ENCODE assay signal across 16 cellular contexts in genomic region chr1:161084205-161084988, GRCh38. TPM values are rescaled to one million over a fixed set of nuclear protein-coding genes. Genes with fewer than 3 reads are reported as not detected.
DNase-seq lines count a peak whose midpoint lies in the region; ATAC-seq lines count a peak whose summit lies in the region.
"Had no signal": no experiment of that assay in that cellular context is flagged by ENCODE, and none has a peak within 500 bp of the region (broad histone marks: within the 10 kb centered on the region; RNA-seq: fewer than 3 reads in every experiment).

No MANE protein-coding gene starts in this region.

- H3K27ac ChIP-seq in trophoblast cell (ENCODE audit: low read depth, low read length), result peak overlapping the region; percentile 99
- H3K27ac ChIP-seq in CD4-positive, alpha-beta memory T cell (ENCODE audit: low read depth, low read length), result no peak overlapping the region
- H3K27ac ChIP-seq: BLaER1 had no signal

- DNase-seq in GM03348 (ENCODE audit: low spot score) (peak; percentile 29), fibroblast of peridontal ligament (ENCODE audit: extremely low read depth) (peak; percentile 11), trophoblast cell (peak; percentile 78 to 82)
- no peak for DNase-seq in CD4-positive, alpha-beta memory T cell
- DNase-seq: activated CD8-positive, alpha-beta memory T cell treated with anti-CD3 and anti-CD28 coated beads for 24 hours; activated naive CD4-positive, alpha-beta T cell treated with anti-CD3 and anti-CD28 coated beads for 36 hours; NCI-H1436 treated with DMSO at 0.1 percent for 48 hours; NCI-H774; occipital lobe; stimulated activated CD4-positive, alpha-beta T cell treated with anti-CD3 and anti-CD28 coated beads, Interleukin-1b, Interleukin-23, amount 100 ng/mL, for 48 hours had no signal

- H4K91ac ChIP-seq in trophoblast cell (ENCODE audit: low read depth, low read length), result peak overlapping the region; percentile 99

- H2BK5ac ChIP-seq in trophoblast cell (ENCODE audit: low read depth, low read length, poor library complexity), result peak overlapping the region; percentile 99

- H3K4ac ChIP-seq in trophoblast cell (ENCODE audit: low read depth, low read length), result peak overlapping the region; percentile 87

- H3K36me3 Mint-ChIP-seq in activated T-helper 17 cell treated with anti-CD3 and anti-CD28 coated beads, Interleukin-2, amount 50 U/mL, for 72 hours (ENCODE audit: low read depth), result no peaks in the 10 kb centered on the region
- no peaks in the 10 kb centered on the region for H3K36me3 Mint-ChIP-seq in CD4-positive, alpha-beta memory T cell

- H2AK5ac ChIP-seq in trophoblast cell (ENCODE audit: low read length), result peak overlapping the region; percentile 88

- peaks cover 86% of the 10 kb centered on the region for H3K79me1 ChIP-seq in trophoblast cell (ENCODE audit: low read length)

- no peak for ATAC-seq in activated T-helper 17 cell treated with anti-CD3 and anti-CD28 coated beads, Interleukin-2, amount 50 U/mL, for 72 hours (replicated peaks)
- no peak for ATAC-seq in GM21526 (IDR thresholded peaks at IDR 0.05; ENCODE audit: low FRiP score, unreplicated experiment)
- no peak for ATAC-seq in GM21786 (IDR thresholded peaks at IDR 0.05; ENCODE audit: unreplicated experiment)
- ATAC-seq in GM21390 (IDR thresholded peaks at IDR 0.05; ENCODE audit: unreplicated experiment), result no peak

- no peak overlapping the region for H3K23ac ChIP-seq in trophoblast cell (ENCODE audit: low read length)

- H2BK120ac ChIP-seq in trophoblast cell (ENCODE audit: insufficient read depth, low read length, poor library complexity), result peak overlapping the region; percentile 98

- no CpG with 5 or more reads among the region's 6 CpGs for WGBS in trophoblast cell (ENCODE audit: extremely low coverage, insufficient coverage, insufficient read length)

- H3K4me2 ChIP-seq in trophoblast cell (ENCODE audit: low read length), result peak overlapping the region; percentile 49
- H3K4me2 ChIP-seq: BLaER1 had no signal

- peaks cover 28% of the 10 kb centered on the region for H3K79me2 ChIP-seq in trophoblast cell (ENCODE audit: control insufficient read depth, insufficient read depth, low read length, poor library complexity)

- peaks cover 79 to 89% of the 10 kb centered on the region in 2 experiments for H3K4me1 ChIP-seq in trophoblast cell (ENCODE audit: control insufficient read depth in 1 of 2, insufficient read depth in 2 of 2, low read length in 2 of 2)
- no peaks in the 10 kb centered on the region for H3K4me1 ChIP-seq in CD4-positive, alpha-beta memory T cell (ENCODE audit: insufficient read depth, low read length)
- H3K4me1 ChIP-seq: BLaER1 had no signal

- peak overlapping the region; percentile 20 for H3K9ac ChIP-seq in trophoblast cell (ENCODE audit: low read length)
- H3K9ac ChIP-seq: BLaER1 had no signal

- H3K9me3 Mint-ChIP-seq in activated T-helper 17 cell treated with anti-CD3 and anti-CD28 coated beads, Interleukin-2, amount 50 U/mL, for 72 hours, result no peaks in the 10 kb centered on the region
- H3K9me3 Mint-ChIP-seq in CD4-positive, alpha-beta memory T cell, result no peaks in the 10 kb centered on the region
- H3K9me3 Mint-ChIP-seq: activated naive CD4-positive, alpha-beta T cell treated with anti-CD3 and anti-CD28 coated beads for 36 hours had no signal

- H3K18ac ChIP-seq in trophoblast cell (ENCODE audit: low read length), result peak overlapping the region; percentile 92

- POLR2A ChIA-PET in CD4-positive, alpha-beta memory T cell (lab: Charles Lee; ENCODE audit: partially characterized antibody), result interaction anchor here (0.8 to 1.0 kb wide), 3 partner anchors 13 to 33 kb away, joined by 3 to 4 read pairs (median 3); no protein-coding TSS in a partner anchor

- H3K4me3 ChIP-seq in trophoblast cell (ENCODE audit: low read depth, low read length), result no peak overlapping the region
- no peak overlapping the region for H3K4me3 ChIP-seq in CD4-positive, alpha-beta memory T cell (ENCODE audit: low read length in 2 of 2)
- H3K4me3 ChIP-seq: BLaER1 had no signal

- H4K8ac ChIP-seq in trophoblast cell (ENCODE audit: low read depth, low read length), result peak overlapping the region; percentile 93

- no peaks in the 10 kb centered on the region for H3K27me3 Mint-ChIP-seq in activated T-helper 17 cell treated with anti-CD3 and anti-CD28 coated beads, Interleukin-2, amount 50 U/mL, for 72 hours
- H3K27me3 Mint-ChIP-seq in CD4-positive, alpha-beta memory T cell, result no peaks in the 10 kb centered on the region

- no peaks in the 10 kb centered on the region for H3K27me3 ChIP-seq in trophoblast cell (ENCODE audit: insufficient read depth, low read length)
- H3K27me3 ChIP-seq in CD4-positive, alpha-beta memory T cell (ENCODE audit: insufficient read depth, low read length), result no peaks in the 10 kb centered on the region
- H3K27me3 ChIP-seq: BLaER1 had no signal

- no peaks in the 10 kb centered on the region for H3K4me1 Mint-ChIP-seq in activated T-helper 17 cell treated with anti-CD3 and anti-CD28 coated beads, Interleukin-2, amount 50 U/mL, for 72 hours
- no peaks in the 10 kb centered on the region for H3K4me1 Mint-ChIP-seq in CD4-positive, alpha-beta memory T cell

- no peaks in the 10 kb centered on the region for H3K36me3 ChIP-seq in trophoblast cell (ENCODE audit: control insufficient read depth in 1 of 2, insufficient read depth in 2 of 2, low read length in 2 of 2)
- no peaks in the 10 kb centered on the region for H3K36me3 ChIP-seq in CD4-positive, alpha-beta memory T cell (ENCODE audit: insufficient read depth, low read length)
- H3K36me3 ChIP-seq: BLaER1 had no signal

- CTCF ChIA-PET in CD4-positive, alpha-beta memory T cell (lab: Charles Lee; ENCODE audit: partially characterized antibody), result interaction anchor here (2.4 to 5.2 kb wide), 2 partner anchors 13 to 14 kb away, joined by 7 to 26 read pairs; partner anchors contain the start of gene KLHDC9

- intact Hi-C loops in CD4-positive, alpha-beta memory T cell (cut with micrococcal nuclease), result no loop called here

- no peak overlapping the region for H2AFZ ChIP-seq in trophoblast cell (ENCODE audit: insufficient read depth, low read length, poor library complexity)

- H3K14ac ChIP-seq in trophoblast cell (ENCODE audit: low read length), result peak overlapping the region; percentile 96

- H4K12ac ChIP-seq in trophoblast cell (ENCODE audit: low read depth, low read length), result peak overlapping the region; percentile 61

- peak overlapping the region; percentile 99 for H2BK12ac ChIP-seq in trophoblast cell (ENCODE audit: low read length)

- no peaks in the 10 kb centered on the region for H3K9me3 ChIP-seq in trophoblast cell (ENCODE audit: insufficient read depth, low read depth, low read length)
- no peaks in the 10 kb centered on the region for H3K9me3 ChIP-seq in CD4-positive, alpha-beta memory T cell (ENCODE audit: control insufficient read depth in 1 of 2, low read length in 2 of 2)
- H3K9me3 ChIP-seq: BLaER1 had no signal

- H3K27ac Mint-ChIP-seq in activated T-helper 17 cell treated with anti-CD3 and anti-CD28 coated beads, Interleukin-2, amount 50 U/mL, for 72 hours, result peak overlapping the region; percentile 20
- H3K27ac Mint-ChIP-seq in CD4-positive, alpha-beta memory T cell, result peak overlapping the region in 2 of 7 donors; percentile 19 to 47
- H3K27ac Mint-ChIP-seq: activated naive CD4-positive, alpha-beta T cell treated with anti-CD3 and anti-CD28 coated beads for 36 hours had no signal

- no peak overlapping the region for H3K4me3 Mint-ChIP-seq in activated T-helper 17 cell treated with anti-CD3 and anti-CD28 coated beads, Interleukin-2, amount 50 U/mL, for 72 hours
- H3K4me3 Mint-ChIP-seq in CD4-positive, alpha-beta memory T cell, result no peak overlapping the region
- H3K4me3 Mint-ChIP-seq: activated naive CD4-positive, alpha-beta T cell treated with anti-CD3 and anti-CD28 coated beads for 36 hours had no signal

RNA-seq across cellular contexts. Expression of gene NECTIN4, which starts 5.0 kb away (rescaled TPM):
- under 1 TPM; 0.22 to 0.32 TPM for total RNA-seq in activated T-helper 17 cell treated with anti-CD3 and anti-CD28 coated beads, Interleukin-2, amount 50 U/mL, for 72 hours
- polyA plus RNA-seq in trophoblast cell (2013), result 35.8 and 38.6 TPM in 2 replicates
- not detected for total RNA-seq in CD4-positive, alpha-beta memory T cell
- polyA plus RNA-seq in CD4-positive, alpha-beta memory T cell, result not detected
- total RNA-seq: activated naive CD4-positive, alpha-beta T cell treated with anti-CD3 and anti-CD28 coated beads for 36 hours; left ventricle myocardium superior; occipital lobe had no signal

RNA-seq across cellular contexts. Expression of gene KLHDC9, which starts 13.8 kb away (rescaled TPM):
- not detected for total RNA-seq in activated T-helper 17 cell treated with anti-CD3 and anti-CD28 coated beads, Interleukin-2, amount 50 U/mL, for 72 hours
- 4.0 and 4.5 TPM in 2 replicates for polyA plus RNA-seq in trophoblast cell (2013)
- total RNA-seq in CD4-positive, alpha-beta memory T cell, result under 1 TPM; 0.52 to 0.53 TPM
- 1 to 10 TPM in 1 of 2 donors, under 1 TPM in 1; 0.68 to 2.4 TPM for polyA plus RNA-seq in CD4-positive, alpha-beta memory T cell

RNA-seq across cellular contexts. Expression of gene ARHGAP30, which starts 14.7 kb away (rescaled TPM):
- 100 to 1,000 TPM; 180 to 207 TPM for total RNA-seq in activated T-helper 17 cell treated with anti-CD3 and anti-CD28 coated beads, Interleukin-2, amount 50 U/mL, for 72 hours
- polyA plus RNA-seq in trophoblast cell (2013), result 0.82 and 0.97 TPM in 2 replicates
- total RNA-seq in CD4-positive, alpha-beta memory T cell, result 100 to 1,000 TPM; 222 to 226 TPM
- 100 to 1,000 TPM in 1 of 2 donors, 10 to 100 TPM in 1; 63.4 to 213 TPM for polyA plus RNA-seq in CD4-positive, alpha-beta memory T cell

RNA-seq across cellular contexts. Expression of gene PFDN2, which starts 33.4 kb away (rescaled TPM):
- total RNA-seq in activated T-helper 17 cell treated with anti-CD3 and anti-CD28 coated beads, Interleukin-2, amount 50 U/mL, for 72 hours, result 100 to 1,000 TPM in 1 of 2 donors, 10 to 100 TPM in 1; 72.1 to 107 TPM
- 263 and 270 TPM in 2 replicates for polyA plus RNA-seq in trophoblast cell (2013)
- total RNA-seq in CD4-positive, alpha-beta memory T cell, result 10 to 100 TPM; 40.8 to 41.0 TPM
- 10 to 100 TPM; 70.9 to 89.1 TPM for polyA plus RNA-seq in CD4-positive, alpha-beta memory T cell

RNA-seq across cellular contexts. Expression of gene NIT1, which starts 33.5 kb away (rescaled TPM):
- total RNA-seq in activated T-helper 17 cell treated with anti-CD3 and anti-CD28 coated beads, Interleukin-2, amount 50 U/mL, for 72 hours, result 10 to 100 TPM; 38.9 to 74.6 TPM
- polyA plus RNA-seq in trophoblast cell (2013), result 40.6 and 42.0 TPM in 2 replicates
- 10 to 100 TPM; 49.0 to 50.5 TPM for total RNA-seq in CD4-positive, alpha-beta memory T cell
- 10 to 100 TPM; 17.5 to 21.4 TPM for polyA plus RNA-seq in CD4-positive, alpha-beta memory T cell

Comparison
In these comparisons a context has a peak if more than half of its experiments do, and no peak if none do; other contexts are left out.
1. DNase-seq: peak in GM03348 (single experiment), fibroblast of peridontal ligament (single experiment) and trophoblast cell (2 of 2); none in CD4-positive, alpha-beta memory T cell (0 of 5).